Comparison of ENCODE assay signal across 29 cellular contexts in the genomic region with DNA sequence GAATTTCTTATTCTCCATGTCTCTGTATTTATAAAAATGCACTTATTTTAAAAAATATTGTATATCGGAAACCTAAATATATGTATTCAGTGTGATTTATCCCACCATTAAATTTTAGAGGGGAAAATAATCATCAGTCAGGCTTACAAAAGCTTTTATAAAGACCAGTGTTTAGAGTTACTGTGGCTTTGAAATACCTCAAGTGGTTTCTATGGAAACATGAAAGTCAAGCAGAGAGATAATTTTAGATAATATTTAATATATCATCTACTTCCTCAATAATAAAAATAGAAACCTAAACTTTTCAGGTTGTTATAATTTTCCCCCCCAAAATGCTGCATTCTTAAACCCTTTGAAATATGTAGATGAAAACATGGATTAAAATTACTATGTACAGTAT.
"Had no signal": no experiment of that assay in that cellular context is flagged by ENCODE, and none has a peak within 500 bp of the region (broad histone marks: within the 10 kb centered on the region; RNA-seq: fewer than 3 reads in every experiment).

No MANE protein-coding gene starts in this region.

- H3K4me1 Mint-ChIP-seq: endodermal cell; memory B cell; naive B cell; neural progenitor cell; stimulated activated naive CD8-positive, alpha-beta T cell treated with anti-CD3 and anti-CD28 coated beads, Interleukin-15, amount 100 ng/mL, for 72 hours had no signal

- H3K4me3 ChIP-seq: gastrocnemius medialis, lung, neural progenitor cell, right lobe of liver, suprapubic skin, transverse colon, upper lobe of right lung, uterus had no signal

- H3K4me1 ChIP-seq: gastrocnemius medialis, neural progenitor cell, parathyroid adenoma, right lobe of liver, suprapubic skin, transverse colon, upper lobe of right lung, uterus had no signal

- DNase-seq: effector CD8-positive, alpha-beta T cell; endodermal cell; foreskin fibroblast; gastrocnemius medialis; head of caudate nucleus; kidney; naive B cell; right lobe of liver; small intestine; stimulated activated CD4-positive, alpha-beta T cell treated with anti-CD3 and anti-CD28 coated beads, Interleukin-12 subunit alpha, Interleukin-12 subunit beta, amount 100 ng/mL, for 4 hours; stimulated activated CD4-positive, alpha-beta T cell treated with anti-CD3 and anti-CD28 coated beads, Interleukin-1b, Interleukin-23, amount 100 ng/mL, for 48 hours; stimulated activated CD4-positive, alpha-beta T cell treated with anti-CD3 and anti-CD28 coated beads, Interleukin-4, amount 100 ng/mL, for 1 hour; stimulated activated CD8-positive, alpha-beta memory T cell treated with anti-CD3 and anti-CD28 coated beads, Interleukin-4, amount 100 ng/mL, for 48 hours; stimulated activated naive CD4-positive, alpha-beta T cell; stimulated activated naive CD8-positive, alpha-beta T cell treated with anti-CD3 and anti-CD28 coated beads, Interleukin-15, amount 100 ng/mL, for 72 hours; transverse colon; upper lobe of right lung; uterus had no signal

- H3K27me3 Mint-ChIP-seq: dendritic cell treated with granulocyte-macrophage colony-stimulating factor and Interleukin-4, amounts not matched to agents 40 ng/mL and 50 ng/mL, for 4 days; memory B cell; naive B cell; natural killer cell treated with Interleukin-12 subunit alpha and Interleukin-12 subunit beta and Interleukin-15 and Interleukin-18, amount 100 ng/mL, for 72 hours; stimulated activated naive CD8-positive, alpha-beta T cell treated with anti-CD3 and anti-CD28 coated beads, Interleukin-15, amount 100 ng/mL, for 72 hours had no signal

- H3K4me3 Mint-ChIP-seq: dendritic cell treated with granulocyte-macrophage colony-stimulating factor and Interleukin-4, amounts not matched to agents 40 ng/mL and 50 ng/mL, for 4 days; endodermal cell; memory B cell; naive B cell; natural killer cell treated with Interleukin-12 subunit alpha and Interleukin-12 subunit beta and Interleukin-15 and Interleukin-18, amount 100 ng/mL, for 72 hours; neural progenitor cell; stimulated activated naive CD8-positive, alpha-beta T cell treated with anti-CD3 and anti-CD28 coated beads, Interleukin-15, amount 100 ng/mL, for 72 hours had no signal

- H3K9me3 Mint-ChIP-seq: dendritic cell treated with granulocyte-macrophage colony-stimulating factor and Interleukin-4, amounts not matched to agents 40 ng/mL and 50 ng/mL, for 4 days; endodermal cell; memory B cell; naive B cell; natural killer cell treated with Interleukin-12 subunit alpha and Interleukin-12 subunit beta and Interleukin-15 and Interleukin-18, amount 100 ng/mL, for 72 hours; neural progenitor cell; stimulated activated naive CD8-positive, alpha-beta T cell treated with anti-CD3 and anti-CD28 coated beads, Interleukin-15, amount 100 ng/mL, for 72 hours had no signal

- H3K9me3 ChIP-seq: gastrocnemius medialis, right lobe of liver, suprapubic skin, transverse colon, upper lobe of right lung, uterus had no signal

- H3K79me2 ChIP-seq: parathyroid adenoma had no signal

- H3K27ac Mint-ChIP-seq: dendritic cell treated with granulocyte-macrophage colony-stimulating factor and Interleukin-4, amounts not matched to agents 40 ng/mL and 50 ng/mL, for 4 days; endodermal cell; memory B cell; naive B cell; natural killer cell treated with Interleukin-12 subunit alpha and Interleukin-12 subunit beta and Interleukin-15 and Interleukin-18, amount 100 ng/mL, for 72 hours; neural progenitor cell; progenitor cell of endocrine pancreas; stimulated activated naive CD8-positive, alpha-beta T cell treated with anti-CD3 and anti-CD28 coated beads, Interleukin-15, amount 100 ng/mL, for 72 hours had no signal

- H3K36me3 ChIP-seq: gastrocnemius medialis, neural progenitor cell, right lobe of liver, suprapubic skin, transverse colon, upper lobe of right lung, uterus had no signal

- H3K27me3 ChIP-seq: gastrocnemius medialis, neural progenitor cell, right lobe of liver, suprapubic skin, transverse colon, upper lobe of right lung had no signal

- H3K4me2 ChIP-seq: neural progenitor cell had no signal

- H3K36me3 Mint-ChIP-seq: memory B cell; naive B cell; natural killer cell treated with Interleukin-12 subunit alpha and Interleukin-12 subunit beta and Interleukin-15 and Interleukin-18, amount 100 ng/mL, for 72 hours; neural progenitor cell had no signal

- ATAC-seq: esophagus mucosa; gastrocnemius medialis; left lobe of liver; natural killer cell treated with Interleukin-12 subunit alpha and Interleukin-12 subunit beta and Interleukin-15 and Interleukin-18, amount 100 ng/mL, for 72 hours; right lobe of liver; stimulated activated naive CD8-positive, alpha-beta T cell treated with anti-CD3 and anti-CD28 coated beads, Interleukin-15, amount 100 ng/mL, for 72 hours; upper lobe of right lung had no signal

- H3K27ac ChIP-seq: epithelial cell of prostate, gastrocnemius medialis, neural progenitor cell, parathyroid adenoma, right lobe of liver, suprapubic skin, transverse colon, upper lobe of right lung, uterus had no signal

- H2AFZ ChIP-seq: neural progenitor cell, parathyroid adenoma had no signal

- H3K9ac ChIP-seq: neural progenitor cell, parathyroid adenoma had no signal
